In the genomic region with DNA sequence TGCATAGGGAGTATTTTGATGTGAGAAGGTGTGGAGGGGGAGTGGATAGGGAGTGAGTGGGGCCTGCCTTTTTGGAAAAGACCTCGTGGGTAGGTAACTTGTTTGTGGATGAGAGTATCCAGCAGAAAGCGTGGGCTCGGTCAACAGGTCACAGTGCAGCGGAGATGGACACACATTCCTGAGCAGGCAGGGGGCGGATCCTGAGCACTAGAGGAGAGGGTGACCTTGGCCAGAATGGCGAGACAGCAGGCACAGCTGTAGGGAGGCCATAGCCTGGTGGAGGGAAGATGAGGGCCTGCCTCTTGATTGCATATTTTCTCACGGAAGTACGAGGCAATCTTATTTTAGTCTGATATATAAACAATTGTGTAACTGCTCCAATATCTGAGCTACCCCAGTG, we compare ENCODE assay signal across 30 cellular contexts. TPM values are rescaled to one million over a fixed set of nuclear protein-coding genes. Genes with fewer than 3 reads are reported as not detected.
A peak's percentile ranks its signal among the peaks of the same experiment; 100 is the strongest.
DNase-seq lines count a peak whose midpoint lies in the region; ATAC-seq, FAIRE-seq and TF ChIP-seq lines count a peak whose summit lies in the region.
"Had no signal": no experiment of that assay in that cellular context is flagged by ENCODE, and none has a peak within 500 bp of the region (broad histone marks: within the 10 kb centered on the region; RNA-seq: fewer than 3 reads in every experiment).

No MANE protein-coding gene starts in this region.

- no peak overlapping the region for H3K9ac ChIP-seq in neuronal stem cell (ENCODE audit: low read depth, low read length, poor library complexity)
- H3K9ac ChIP-seq: BLaER1 had no signal

- no peaks in the 10 kb centered on the region for H3K36me3 ChIP-seq in esophagus muscularis mucosa
- H3K36me3 ChIP-seq in neuronal stem cell (replicated peaks in 1 of 2; ENCODE audit: control insufficient read depth in 2 of 2, insufficient read depth in 2 of 2, low read length in 2 of 2) = no peaks in the 10 kb centered on the region
- H3K36me3 ChIP-seq: BE2C, BLaER1 had no signal

- H2BK5ac ChIP-seq in neuronal stem cell (ENCODE audit: low read length) = no peak overlapping the region

- H2BK15ac ChIP-seq in neuronal stem cell (ENCODE audit: low read length) = no peak overlapping the region

- intact Hi-C loops in esophagus muscularis mucosa (cut with DNase I) (no loop called here), left cardiac atrium (cut with DNase I) (no loop called here)

- H3K4me3 ChIP-seq in esophagus muscularis mucosa = no peak overlapping the region
- H3K4me3 ChIP-seq in neuronal stem cell (ENCODE audit: low read length in 2 of 2) = no peak overlapping the region
- H3K4me3 ChIP-seq: BLaER1, GM12878 had no signal

- peaks cover 0 to 18% (median 10%) of the 10 kb centered on the region in 4 donors for H3K4me1 ChIP-seq in esophagus muscularis mucosa
- no peaks in the 10 kb centered on the region for H3K4me1 ChIP-seq in neuronal stem cell (ENCODE audit: control insufficient read depth in 2 of 2, insufficient read depth in 1 of 2, low read depth in 1 of 2, low read length in 2 of 2)
- H3K4me1 ChIP-seq: BE2C, BLaER1 had no signal

- WGBS in esophagus muscularis mucosa = 84% methylated on average over 8 of the region's 8 CpGs
- WGBS in neuronal stem cell (ENCODE audit: extremely low coverage in 2 of 2, insufficient read length in 2 of 2, insufficient replicate concordance in 1 of 2), 2 donors = no CpG with 5 or more reads among the region's 8 CpGs

- H4K91ac ChIP-seq in neuronal stem cell (ENCODE audit: low read depth, low read length, poor library complexity) = no peak overlapping the region

- TF ChIP-seq POLR2A in esophagus muscularis mucosa (IDR thresholded peaks at IDR 0.05; ENCODE audit: low read depth) = no peak
- TF ChIP-seq POLR2A in GM12891 (IDR thresholded peaks at IDR 0.05; ENCODE audit: low read depth, low read length) = no peak

- H2BK120ac ChIP-seq in neuronal stem cell (ENCODE audit: low read depth, low read length) = no peak overlapping the region

- peak overlapping the region; percentile 49 for H3K18ac ChIP-seq in neuronal stem cell (ENCODE audit: low read length)

- no peak overlapping the region for H3K14ac ChIP-seq in neuronal stem cell (ENCODE audit: low read length)

- no peak for ATAC-seq in left cardiac atrium
- ATAC-seq: GM12878 had no signal

- no peak overlapping the region for H2AFZ ChIP-seq in neuronal stem cell (ENCODE audit: low read length)

- H2BK12ac ChIP-seq in neuronal stem cell (ENCODE audit: low read length) = no peak overlapping the region

- peak; percentile 47 for DNase-seq in esophagus muscularis mucosa (ENCODE audit: extremely low spot score)
- DNase-seq in left kidney (ENCODE audit: low read depth, low spot score) = peak; percentile 42
- DNase-seq in neuronal stem cell (ENCODE audit: low spot score) = no peak
- DNase-seq in left cardiac atrium = no peak
- no peak for DNase-seq in GM12891 (ENCODE audit: insufficient read length, low spot score)
- DNase-seq in stimulated activated CD4-positive, alpha-beta T cell treated with anti-CD3 and anti-CD28 coated beads, Interleukin-1b, Interleukin-23, amount 100 ng/mL, for 48 hours = no peak
- DNase-seq: 8988T; ACHN; BE2C; C1 segment of cervical spinal cord; CD4-positive, alpha-beta memory T cell; CD4-positive, CD25-positive, alpha-beta regulatory T cell; CD8-positive, alpha-beta memory T cell; COR-L47; DMS 273 treated with DMSO at 0.1 percent for 48 hours; DMS153; DMS53; DMS79; DND-41; EL; GDM1 had no signal

- H3K4me2 ChIP-seq in neuronal stem cell (ENCODE audit: insufficient read depth, low read length, poor library complexity, severe bottlenecking) = no peak overlapping the region
- H3K4me2 ChIP-seq: BLaER1 had no signal

- no peak for FAIRE-seq in GM12891 (lab: Jason Lieb, UNC)
- FAIRE-seq: A204.1, GM12878, GM19239 had no signal

- H3K27me3 ChIP-seq in esophagus muscularis mucosa (peaks cover 0 to 8% (median 0%) of the 10 kb centered on the region in 4 donors), neuronal stem cell (ENCODE audit: control insufficient read depth in 3 of 3, insufficient read depth in 3 of 3, low read depth in 1 of 3, low read length in 3 of 3) (no peaks in the 10 kb centered on the region)
- H3K27me3 ChIP-seq: BE2C, BLaER1 had no signal

- no peak overlapping the region for H3K23ac ChIP-seq in neuronal stem cell (ENCODE audit: low read depth, low read length, poor library complexity)

- H3K4ac ChIP-seq in neuronal stem cell (ENCODE audit: low read length) = no peak overlapping the region

- H3K9me3 ChIP-seq in esophagus muscularis mucosa = no peaks in the 10 kb centered on the region
- H3K9me3 ChIP-seq in neuronal stem cell (replicated peaks in 1 of 2; ENCODE audit: control insufficient read depth in 2 of 2, insufficient read depth in 1 of 2, low read depth in 1 of 2, low read length in 2 of 2) = no peaks in the 10 kb centered on the region
- H3K9me3 ChIP-seq: BE2C, BLaER1 had no signal

- no peaks in the 10 kb centered on the region for H3K79me1 ChIP-seq in neuronal stem cell (ENCODE audit: low read depth, low read length)

- H2AK5ac ChIP-seq in neuronal stem cell (ENCODE audit: low read depth, low read length) = no peak overlapping the region

- H3K27ac ChIP-seq in esophagus muscularis mucosa (replicated peaks in 1 of 4) (no peak overlapping the region), neuronal stem cell (replicated peaks; ENCODE audit: low read length) (no peak overlapping the region)
- H3K27ac ChIP-seq: BLaER1 had no signal

- no peak for TF ChIP-seq EP300 in esophagus muscularis mucosa (IDR thresholded peaks at IDR 0.05)

- no peak for TF ChIP-seq CTCF in esophagus muscularis mucosa (IDR thresholded peaks at IDR 0.05)

- no peak overlapping the region for H4K8ac ChIP-seq in neuronal stem cell (ENCODE audit: low read depth, low read length)

TF ChIP-seq in GM12891, 5 proteins besides CTCF, POLR2A, EP300 and RAD21:
- TF ChIP-seq POLR2AphosphoS5 (IDR thresholded peaks at IDR 0.05; ENCODE audit: low read depth, low read length) (no peak), POU2F2 (IDR thresholded peaks at IDR 0.05; ENCODE audit: low read depth, low read length) (no peak), PAX5 (IDR thresholded peaks at IDR 0.05; ENCODE audit: insufficient read depth, low read length, severe bottlenecking) (no peak)

RNA-seq across cellular contexts. Expression of gene MC2R, which starts 3.6 kb away (rescaled TPM):
- total RNA-seq in esophagus muscularis mucosa (under 1 TPM in 1 of 4 donors, not detected in 3; 0.17 TPM), left cardiac atrium (not detected)
- polyA plus RNA-seq in neuronal stem cell (2013, experiment 1 of 2) = not detected
- not detected for polyA plus RNA-seq in neuronal stem cell (2013, experiment 2 of 2)
- not detected for polyA plus RNA-seq in GM12891 (2012; ENCODE audit: low read depth, missing spikeins)
- total RNA-seq: A673; CD4-positive, alpha-beta memory T cell; CD4-positive, CD25-positive, alpha-beta regulatory T cell; CD8-positive, alpha-beta memory T cell; Daoy; G401 had no signal
- polyA plus RNA-seq: AG04450; CD14-positive monocyte; CD4-positive, alpha-beta memory T cell; CD4-positive, CD25-positive, alpha-beta regulatory T cell; CD8-positive, alpha-beta memory T cell; GM12878 had no signal

Comparison
In these comparisons a context has a peak if more than half of its experiments do, and no peak if none do; other contexts are left out.
1. DNase-seq: peak in esophagus muscularis mucosa (single experiment) and left kidney (single experiment); none in neuronal stem cell (single experiment), left cardiac atrium (single experiment), GM12891 (single experiment) and stimulated activated CD4-positive, alpha-beta T cell treated with anti-CD3 and anti-CD28 coated beads, Interleukin-1b, Interleukin-23, amount 100 ng/mL, for 48 hours (single experiment).